17 cellular contexts compared by ENCODE assay signal in the genomic region with DNA sequence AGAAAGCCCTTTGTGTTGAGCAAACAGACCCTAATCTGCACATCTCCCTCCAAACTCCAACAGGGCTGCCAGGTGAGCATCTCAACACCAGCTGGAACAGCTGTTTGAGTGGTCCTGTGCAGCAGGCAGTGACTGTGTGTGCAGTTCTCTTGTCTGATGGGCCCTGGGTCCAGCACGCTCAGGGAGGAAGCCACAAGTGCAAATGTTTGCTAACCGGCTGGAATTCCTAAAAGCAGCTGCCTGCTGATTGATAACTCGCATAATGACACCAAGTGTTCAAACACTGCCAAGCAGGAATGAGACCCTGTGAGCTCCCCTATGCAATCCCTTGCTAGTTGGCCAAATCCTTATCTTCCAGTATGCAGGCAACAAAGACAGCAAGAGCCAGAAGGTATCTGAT.
"Had no signal": no experiment of that assay in that cellular context is flagged by ENCODE, and none has a peak within 500 bp of the region (broad histone marks: within the 10 kb centered on the region; RNA-seq: fewer than 3 reads in every experiment).

No MANE protein-coding gene starts in this region.

- H3K4me3 ChIP-seq: esophagus squamous epithelium, heart right ventricle, psoas muscle, skin epidermis, suprapubic skin, transverse colon, vagina had no signal

- H3K9me3 ChIP-seq: esophagus squamous epithelium, psoas muscle, suprapubic skin, transverse colon, vagina had no signal

- DNase-seq: activated CD4-positive, alpha-beta T cell treated with anti-CD3 and anti-CD28 coated beads, Interleukin-2, amount 50 U/mL, for 48 hours; activated gamma-delta T cell treated with Interleukin-2 at 50 U/mL for 16 hours; activated T-cell treated with anti-CD3 and anti-CD28 coated beads for 4 hours; effector CD8-positive, alpha-beta T cell; esophagus squamous epithelium; heart right ventricle; kidney glomerular epithelial cell; left ventricle myocardium superior; naive thymus-derived CD4-positive, alpha-beta T cell; psoas muscle; stimulated activated CD4-positive, alpha-beta T cell treated with anti-CD3 and anti-CD28 coated beads, Interleukin-15, amount 100 ng/mL, for 24 hours; stimulated activated CD4-positive, alpha-beta T cell treated with anti-CD3 and anti-CD28 coated beads, Interleukin-2, amount 100 ng/mL, for 48 hours; stimulated activated naive CD8-positive, alpha-beta T cell treated with anti-CD3 and anti-CD28 coated beads, Interleukin-15, amount 100 ng/mL, for 72 hours; transverse colon had no signal

- H3K27ac ChIP-seq: esophagus squamous epithelium, heart right ventricle, psoas muscle, skin epidermis, suprapubic skin, transverse colon, vagina had no signal

- H3K4me1 ChIP-seq: esophagus squamous epithelium, heart right ventricle, psoas muscle, suprapubic skin, transverse colon, vagina had no signal

- H3K27me3 ChIP-seq: esophagus squamous epithelium, heart right ventricle, suprapubic skin, transverse colon, vagina had no signal

- H3K36me3 ChIP-seq: esophagus squamous epithelium, heart right ventricle, suprapubic skin, transverse colon, vagina had no signal
